In genomic region chr2:39620067-39620466, GRCh38 we compare ENCODE assay signal across 1 cellular context.
A peak's percentile ranks its signal among the peaks of the same experiment; 100 is the strongest.
TF ChIP-seq lines count a peak whose summit lies in the region.

No MANE protein-coding gene starts in this region.

TF ChIP-seq in HEK293, 187 proteins besides CTCF, POLR2A, EP300 and RAD21 (continued from another document):
- TF ChIP-seq PRDM4 (tag by site-specific recombination; IDR thresholded peaks at IDR 0.05) (no peak), HOXD13 (CRISPR knock-in tag; IDR thresholded peaks at IDR 0.05; ENCODE audit: borderline replicate concordance) (no peak), ZNF585B (tag by site-specific recombination; IDR thresholded peaks at IDR 0.05) (no peak), ZNF146 (tag by site-specific recombination; IDR thresholded peaks at IDR 0.05) (no peak), ZBTB17 (tag by site-specific recombination; IDR thresholded peaks at IDR 0.05) (0 out of 2 replicates have a peak, but pooled peaks have one; percentile 18), ZNF121 (tag by site-specific recombination; IDR thresholded peaks at IDR 0.05) (no peak)
